8 cellular contexts compared by ENCODE assay signal in genomic region chr3:56608479-56608878, GRCh38. TPM values are rescaled to one million over a fixed set of nuclear protein-coding genes. Genes with fewer than 3 reads are reported as not detected.
A peak's percentile ranks its signal among the peaks of the same experiment; 100 is the strongest.
DNase-seq lines count a peak whose midpoint lies in the region; ATAC-seq and TF ChIP-seq lines count a peak whose summit lies in the region.
"Not testable (repeated sequence)": the region's sequence is repeated elsewhere in the genome, so short reads cannot be mapped to it uniquely, and the experiment has no call there.

No MANE protein-coding gene starts in this region.

- H3K27ac Mint-ChIP-seq in CD4-positive, CD25-positive, alpha-beta regulatory T cell: peak overlapping the region; percentile 80 to 95 (median 90)
- peak overlapping the region; percentile 73 for H3K27ac Mint-ChIP-seq in activated CD4-positive, alpha-beta T cell treated with anti-CD3 and anti-CD28 coated beads for 36 hours
- peak overlapping the region; percentile 51 for H3K27ac Mint-ChIP-seq in activated CD8-positive, alpha-beta T cell treated with anti-CD3 and anti-CD28 coated beads, Interleukin-2, amount 10 ng/mL, durations not matched to agents 7 days and 5 days
- peak overlapping the region; percentile 80 for H3K27ac Mint-ChIP-seq in activated T-helper 17 cell treated with anti-CD3 and anti-CD28 coated beads, Interleukin-2, amount 50 U/mL, for 72 hours
- H3K27ac Mint-ChIP-seq in activated naive CD8-positive, alpha-beta T cell treated with anti-CD3 and anti-CD28 coated beads for 36 hours: peak overlapping the region; percentile 84
- H3K27ac Mint-ChIP-seq in effector memory CD8-positive, alpha-beta T cell: peak overlapping the region; percentile 4 to 74
- peak overlapping the region; percentile 51 for H3K27ac Mint-ChIP-seq in stimulated activated effector memory CD8-positive, alpha-beta T cell treated with anti-CD3 and anti-CD28 coated beads, Interleukin-12 subunit alpha, Interleukin-12 subunit beta, amount 100 ng/mL, for 72 hours

- intact Hi-C loops in activated CD4-positive, alpha-beta T cell treated with anti-CD3 and anti-CD28 coated beads for 36 hours (cut with DNase I, micrococcal nuclease): not testable (repeated sequence)

- peak in 2 of 3 donors; percentile 34 to 74 for DNase-seq in CD4-positive, CD25-positive, alpha-beta regulatory T cell
- DNase-seq in MM.1S: peak; percentile 29
- DNase-seq in activated CD4-positive, alpha-beta T cell treated with anti-CD3 and anti-CD28 coated beads for 36 hours; activated CD8-positive, alpha-beta T cell treated with anti-CD3 and anti-CD28 coated beads, Interleukin-2, amount 10 ng/mL, durations not matched to agents 7 days and 5 days; activated naive CD8-positive, alpha-beta T cell treated with anti-CD3 and anti-CD28 coated beads for 36 hours; effector memory CD8-positive, alpha-beta T cell; stimulated activated effector memory CD8-positive, alpha-beta T cell treated with anti-CD3 and anti-CD28 coated beads, Interleukin-12 subunit alpha, Interleukin-12 subunit beta, amount 100 ng/mL, for 72 hours (ENCODE audit: low spot score in 2 of 2): not testable (repeated sequence)

- H3K4me3 Mint-ChIP-seq in CD4-positive, CD25-positive, alpha-beta regulatory T cell: peak overlapping the region; percentile 43 to 81 (median 77)
- H3K4me3 Mint-ChIP-seq in activated CD4-positive, alpha-beta T cell treated with anti-CD3 and anti-CD28 coated beads for 36 hours: not testable (repeated sequence)
- peak overlapping the region; percentile 34 for H3K4me3 Mint-ChIP-seq in activated CD8-positive, alpha-beta T cell treated with anti-CD3 and anti-CD28 coated beads, Interleukin-2, amount 10 ng/mL, durations not matched to agents 7 days and 5 days
- H3K4me3 Mint-ChIP-seq in activated T-helper 17 cell treated with anti-CD3 and anti-CD28 coated beads, Interleukin-2, amount 50 U/mL, for 72 hours: peak overlapping the region; percentile 59
- H3K4me3 Mint-ChIP-seq in activated naive CD8-positive, alpha-beta T cell treated with anti-CD3 and anti-CD28 coated beads for 36 hours: peak overlapping the region; percentile 30
- H3K4me3 Mint-ChIP-seq in effector memory CD8-positive, alpha-beta T cell: peak overlapping the region; percentile 13 to 34
- H3K4me3 Mint-ChIP-seq in stimulated activated effector memory CD8-positive, alpha-beta T cell treated with anti-CD3 and anti-CD28 coated beads, Interleukin-12 subunit alpha, Interleukin-12 subunit beta, amount 100 ng/mL, for 72 hours: peak overlapping the region; percentile 5

- H3K9me3 Mint-ChIP-seq in CD4-positive, CD25-positive, alpha-beta regulatory T cell: peaks cover 2 to 20% (median 6%) of the 10 kb centered on the region in 7 donors
- peaks cover 25% of the 10 kb centered on the region for H3K9me3 Mint-ChIP-seq in activated CD4-positive, alpha-beta T cell treated with anti-CD3 and anti-CD28 coated beads for 36 hours (ENCODE audit: low read depth)
- H3K9me3 Mint-ChIP-seq in activated CD8-positive, alpha-beta T cell treated with anti-CD3 and anti-CD28 coated beads, Interleukin-2, amount 10 ng/mL, durations not matched to agents 7 days and 5 days (ENCODE audit: insufficient read depth): peaks cover 36% of the 10 kb centered on the region
- not testable (repeated sequence) for H3K9me3 Mint-ChIP-seq in activated T-helper 17 cell treated with anti-CD3 and anti-CD28 coated beads, Interleukin-2, amount 50 U/mL, for 72 hours; effector memory CD8-positive, alpha-beta T cell; stimulated activated effector memory CD8-positive, alpha-beta T cell treated with anti-CD3 and anti-CD28 coated beads, Interleukin-12 subunit alpha, Interleukin-12 subunit beta, amount 100 ng/mL, for 72 hours
- H3K9me3 Mint-ChIP-seq in activated naive CD8-positive, alpha-beta T cell treated with anti-CD3 and anti-CD28 coated beads for 36 hours: peaks cover 52% of the 10 kb centered on the region

- not testable (repeated sequence) for H3F3A ChIP-seq in MM.1S (ENCODE audit: insufficient read depth, low read length)

- H3K4me2 ChIP-seq in MM.1S (ENCODE audit: low read depth, low read length): not testable (repeated sequence)

- H3K9me3 ChIP-seq in CD4-positive, CD25-positive, alpha-beta regulatory T cell (ENCODE audit: control insufficient read depth in 2 of 2, low read length in 2 of 2); MM.1S (replicated peaks; ENCODE audit: insufficient read depth, low read length): not testable (repeated sequence)

- peak overlapping the region; percentile 37 for H3K27ac ChIP-seq in CD4-positive, CD25-positive, alpha-beta regulatory T cell (ENCODE audit: insufficient read depth, low read length, poor library complexity, severe bottlenecking)
- not testable (repeated sequence) for H3K27ac ChIP-seq in MM.1S (ENCODE audit: low read length)

- H3K4me3 ChIP-seq in CD4-positive, CD25-positive, alpha-beta regulatory T cell (ENCODE audit: low read depth, low read length): peak overlapping the region; percentile 67
- H3K4me3 ChIP-seq in MM.1S (ENCODE audit: low read length): not testable (repeated sequence)

- CTCF ChIA-PET in activated CD4-positive, alpha-beta T cell treated with anti-CD3 and anti-CD28 coated beads for 36 hours (lab: Charles Lee): interaction anchor here (1.2 to 1.5 kb wide), 2 partner anchors 16 to 19 kb away, joined by 3 to 4 read pairs; no protein-coding TSS in a partner anchor
- CTCF ChIA-PET in activated CD8-positive, alpha-beta T cell treated with anti-CD3 and anti-CD28 coated beads, Interleukin-2, amount 10 ng/mL, durations not matched to agents 7 days and 5 days (lab: Charles Lee): interaction anchor here (1.7 kb wide), 1 partner anchor 15 kb away, joined by 6 read pairs; no protein-coding TSS in a partner anchor

- not testable (repeated sequence) for H3K27me3 ChIP-seq in CD4-positive, CD25-positive, alpha-beta regulatory T cell (ENCODE audit: control insufficient read depth, insufficient read depth, low read length); MM.1S (replicated peaks; ENCODE audit: insufficient read depth, low read length)

- not testable (repeated sequence) for H3K79me2 ChIP-seq in MM.1S (ENCODE audit: low read length)

- peaks cover 22% of the 10 kb centered on the region for H3K36me3 ChIP-seq in CD4-positive, CD25-positive, alpha-beta regulatory T cell (ENCODE audit: control insufficient read depth, insufficient read depth, low read length)
- H3K36me3 ChIP-seq in MM.1S (replicated peaks; ENCODE audit: insufficient read depth, low read length): not testable (repeated sequence)

- H4K20me1 ChIP-seq in MM.1S (ENCODE audit: insufficient read depth, low read length): not testable (repeated sequence)

- not testable (repeated sequence) for H3K9me2 ChIP-seq in MM.1S (replicated peaks; ENCODE audit: insufficient read depth, low read length)

- H3K4me1 Mint-ChIP-seq in CD4-positive, CD25-positive, alpha-beta regulatory T cell: peaks cover 49 to 89% (median 70%) of the 10 kb centered on the region in 4 donors
- peaks cover 66% of the 10 kb centered on the region for H3K4me1 Mint-ChIP-seq in activated CD4-positive, alpha-beta T cell treated with anti-CD3 and anti-CD28 coated beads for 36 hours
- peaks cover 62% of the 10 kb centered on the region for H3K4me1 Mint-ChIP-seq in activated CD8-positive, alpha-beta T cell treated with anti-CD3 and anti-CD28 coated beads, Interleukin-2, amount 10 ng/mL, durations not matched to agents 7 days and 5 days (ENCODE audit: low read depth)
- H3K4me1 Mint-ChIP-seq in activated T-helper 17 cell treated with anti-CD3 and anti-CD28 coated beads, Interleukin-2, amount 50 U/mL, for 72 hours: peaks cover 67% of the 10 kb centered on the region
- peaks cover 58% of the 10 kb centered on the region for H3K4me1 Mint-ChIP-seq in activated naive CD8-positive, alpha-beta T cell treated with anti-CD3 and anti-CD28 coated beads for 36 hours
- peaks cover 54 to 74% of the 10 kb centered on the region in 2 donors for H3K4me1 Mint-ChIP-seq in effector memory CD8-positive, alpha-beta T cell (ENCODE audit: low read depth in 2 of 2)
- peaks cover 57% of the 10 kb centered on the region for H3K4me1 Mint-ChIP-seq in stimulated activated effector memory CD8-positive, alpha-beta T cell treated with anti-CD3 and anti-CD28 coated beads, Interleukin-12 subunit alpha, Interleukin-12 subunit beta, amount 100 ng/mL, for 72 hours

- not testable (repeated sequence) for H3K9ac ChIP-seq in MM.1S (ENCODE audit: low read length)

- H3K27me3 Mint-ChIP-seq in CD4-positive, CD25-positive, alpha-beta regulatory T cell; activated CD4-positive, alpha-beta T cell treated with anti-CD3 and anti-CD28 coated beads for 36 hours; activated CD8-positive, alpha-beta T cell treated with anti-CD3 and anti-CD28 coated beads, Interleukin-2, amount 10 ng/mL, durations not matched to agents 7 days and 5 days (ENCODE audit: low read depth); activated T-helper 17 cell treated with anti-CD3 and anti-CD28 coated beads, Interleukin-2, amount 50 U/mL, for 72 hours; activated naive CD8-positive, alpha-beta T cell treated with anti-CD3 and anti-CD28 coated beads for 36 hours; effector memory CD8-positive, alpha-beta T cell: not testable (repeated sequence)

- H3K36me3 Mint-ChIP-seq in CD4-positive, CD25-positive, alpha-beta regulatory T cell: peaks cover 79% of the 10 kb centered on the region
- peaks cover 94% of the 10 kb centered on the region for H3K36me3 Mint-ChIP-seq in activated CD4-positive, alpha-beta T cell treated with anti-CD3 and anti-CD28 coated beads for 36 hours (ENCODE audit: low read depth)
- H3K36me3 Mint-ChIP-seq in activated CD8-positive, alpha-beta T cell treated with anti-CD3 and anti-CD28 coated beads, Interleukin-2, amount 10 ng/mL, durations not matched to agents 7 days and 5 days (ENCODE audit: low read depth): peaks cover 96% of the 10 kb centered on the region
- peaks cover 92% of the 10 kb centered on the region for H3K36me3 Mint-ChIP-seq in activated T-helper 17 cell treated with anti-CD3 and anti-CD28 coated beads, Interleukin-2, amount 50 U/mL, for 72 hours (ENCODE audit: low read depth)
- H3K36me3 Mint-ChIP-seq in activated naive CD8-positive, alpha-beta T cell treated with anti-CD3 and anti-CD28 coated beads for 36 hours: peaks cover 96% of the 10 kb centered on the region
- H3K36me3 Mint-ChIP-seq in effector memory CD8-positive, alpha-beta T cell (ENCODE audit: insufficient read depth): not testable (repeated sequence)
- H3K36me3 Mint-ChIP-seq in stimulated activated effector memory CD8-positive, alpha-beta T cell treated with anti-CD3 and anti-CD28 coated beads, Interleukin-12 subunit alpha, Interleukin-12 subunit beta, amount 100 ng/mL, for 72 hours: peaks cover 36% of the 10 kb centered on the region

- H2AFZ ChIP-seq in MM.1S (ENCODE audit: low read length): not testable (repeated sequence)

- peak in 1 of 2 donors; percentile 37 for ATAC-seq in CD4-positive, CD25-positive, alpha-beta regulatory T cell (ENCODE audit: low read depth in 2 of 2)
- peak; percentile 57 for ATAC-seq in activated CD4-positive, alpha-beta T cell treated with anti-CD3 and anti-CD28 coated beads for 36 hours
- ATAC-seq in activated CD8-positive, alpha-beta T cell treated with anti-CD3 and anti-CD28 coated beads, Interleukin-2, amount 10 ng/mL, durations not matched to agents 7 days and 5 days; activated T-helper 17 cell treated with anti-CD3 and anti-CD28 coated beads, Interleukin-2, amount 50 U/mL, for 72 hours (replicated peaks); effector memory CD8-positive, alpha-beta T cell (replicated peaks); stimulated activated effector memory CD8-positive, alpha-beta T cell treated with anti-CD3 and anti-CD28 coated beads, Interleukin-12 subunit alpha, Interleukin-12 subunit beta, amount 100 ng/mL, for 72 hours: not testable (repeated sequence)

- POLR2A ChIA-PET in activated CD4-positive, alpha-beta T cell treated with anti-CD3 and anti-CD28 coated beads for 36 hours (lab: Charles Lee); activated CD8-positive, alpha-beta T cell treated with anti-CD3 and anti-CD28 coated beads, Interleukin-2, amount 10 ng/mL, durations not matched to agents 7 days and 5 days (lab: Charles Lee): not testable (repeated sequence)

- TF ChIP-seq CTCF in MM.1S (IDR thresholded peaks at IDR 0.05; ENCODE audit: low read length): not testable (repeated sequence)

- peaks cover 40% of the 10 kb centered on the region for H3K4me1 ChIP-seq in CD4-positive, CD25-positive, alpha-beta regulatory T cell (ENCODE audit: control insufficient read depth, insufficient read depth, low read length, poor library complexity, severe bottlenecking)
- H3K4me1 ChIP-seq in MM.1S (ENCODE audit: low read length): not testable (repeated sequence)

RNA-seq across cellular contexts. Expression of gene CCDC66, which starts 51.5 kb away (rescaled TPM):
- 74.5 TPM for total RNA-seq in CD4-positive, CD25-positive, alpha-beta regulatory T cell
- 10 to 100 TPM; 21.0 to 29.1 (median 23.9) TPM for polyA plus RNA-seq in CD4-positive, CD25-positive, alpha-beta regulatory T cell
- 10 to 100 TPM; 23.5 to 28.5 TPM for total RNA-seq in activated CD4-positive, alpha-beta T cell treated with anti-CD3 and anti-CD28 coated beads for 36 hours
- 10 to 100 TPM; 25.0 to 26.2 TPM for total RNA-seq in activated CD8-positive, alpha-beta T cell treated with anti-CD3 and anti-CD28 coated beads, Interleukin-2, amount 10 ng/mL, durations not matched to agents 7 days and 5 days
- total RNA-seq in activated T-helper 17 cell treated with anti-CD3 and anti-CD28 coated beads, Interleukin-2, amount 50 U/mL, for 72 hours: 10 to 100 TPM; 26.3 to 27.0 TPM
- total RNA-seq in activated naive CD8-positive, alpha-beta T cell treated with anti-CD3 and anti-CD28 coated beads for 36 hours: 10 to 100 TPM; 31.0 to 32.9 TPM

Comparison
In these comparisons a context has a peak if more than half of its experiments do, and no peak if none do; other contexts are left out.
1. H3K27ac Mint-ChIP-seq: peak in every context shown above with its lines; median percentile 90 in CD4-positive, CD25-positive, alpha-beta regulatory T cell; 84 in activated naive CD8-positive, alpha-beta T cell treated with anti-CD3 and anti-CD28 coated beads for 36 hours; 80 in activated T-helper 17 cell treated with anti-CD3 and anti-CD28 coated beads, Interleukin-2, amount 50 U/mL, for 72 hours; 73 in activated CD4-positive, alpha-beta T cell treated with anti-CD3 and anti-CD28 coated beads for 36 hours; 51 in activated CD8-positive, alpha-beta T cell treated with anti-CD3 and anti-CD28 coated beads, Interleukin-2, amount 10 ng/mL, durations not matched to agents 7 days and 5 days; 51 in stimulated activated effector memory CD8-positive, alpha-beta T cell treated with anti-CD3 and anti-CD28 coated beads, Interleukin-12 subunit alpha, Interleukin-12 subunit beta, amount 100 ng/mL, for 72 hours; 39 in effector memory CD8-positive, alpha-beta T cell.